8 cellular contexts compared by ENCODE assay signal in genomic region chrX:101659601-101660063, GRCh38. TPM values are rescaled to one million over a fixed set of nuclear protein-coding genes. Genes with fewer than 3 reads are reported as not detected.
A peak's percentile ranks its signal among the peaks of the same experiment; 100 is the strongest.
DNase-seq lines count a peak whose midpoint lies in the region; ATAC-seq and TF ChIP-seq lines count a peak whose summit lies in the region.

ARMCX2 (minus strand) TSS chrX:101659850; CDS start chrX:101657588, 2,262 bp downstream.

- peak within 1 kb of the TSS; percentile 45 for H3K23ac ChIP-seq in mesendoderm (ENCODE audit: low read length)

- H3K56ac ChIP-seq in mesendoderm (ENCODE audit: low read length): peak within 1 kb of the TSS; percentile 88

- WGBS in mesendoderm (ENCODE audit: extremely low coverage, insufficient coverage, low lambda C conversion rate): no CpG with 5 or more reads among the region's 22 CpGs

- H4K5ac ChIP-seq in mesendoderm (ENCODE audit: low read length): no peak within 1 kb of the TSS

- H3K27me3 ChIP-seq in SJSA1 (replicated peaks) (no peaks in the 10 kb centered on the region), mesendoderm (ENCODE audit: insufficient read depth, low read length, poor library complexity) (no peaks in the 10 kb centered on the region)

- H3K27ac ChIP-seq in SJSA1: no peak within 1 kb of the TSS
- H3K27ac ChIP-seq in mesendoderm (ENCODE audit: low read depth, low read length): peak within 1 kb of the TSS; percentile 17
- peak within 1 kb of the TSS; percentile 67 for H3K27ac ChIP-seq in substantia nigra (ENCODE audit: low read depth, low read length, poor library complexity, severe bottlenecking)

- H3K27me3 Mint-ChIP-seq in activated T-cell treated with anti-CD3 and anti-CD28 coated beads, Interleukin-2, amount 50 U/mL, for 4 hours (ENCODE audit: low read depth): peaks cover 2% of the 10 kb centered on the region
- H3K27me3 Mint-ChIP-seq in endothelial cell (ENCODE audit: unreplicated experiment): no peaks in the 10 kb centered on the region

- H3K9me3 Mint-ChIP-seq in activated T-cell treated with anti-CD3 and anti-CD28 coated beads, Interleukin-2, amount 50 U/mL, for 4 hours: no peaks in the 10 kb centered on the region
- no peaks in the 10 kb centered on the region for H3K9me3 Mint-ChIP-seq in endothelial cell (ENCODE audit: unreplicated experiment)

- H3K18ac ChIP-seq in mesendoderm (ENCODE audit: low read length): peak within 1 kb of the TSS; percentile 76

- no peak within 1 kb of the TSS for H4K8ac ChIP-seq in mesendoderm (ENCODE audit: low read depth, low read length)

- TF ChIP-seq CTCF in endothelial cell (IDR thresholded peaks at IDR 0.05; ENCODE audit: unreplicated experiment): no peak

- DNase-seq in activated T-cell treated with anti-CD3 and anti-CD28 coated beads, Interleukin-2, amount 50 U/mL, for 4 hours: no peak
- DNase-seq in activated T-cell treated with anti-CD3 and anti-CD28 coated beads, Interleukin-2, amount 50 U/mL, for 1 hour: no peak
- DNase-seq in SJSA1 (ENCODE audit: low read depth in 1 of 2, low spot score in 2 of 2) (no peak), endothelial cell (ENCODE audit: low spot score) (peak; percentile 30), mesendoderm (peak; percentile 74), substantia nigra (lab: John Stamatoyannopoulos, UW) (peak in 44 of 49 donors; percentile 1 to 80 (median 30)), NCI-H446 (lab: John Stamatoyannopoulos, UW) (no peak)

- ATAC-seq in activated T-cell treated with anti-CD3 and anti-CD28 coated beads, Interleukin-2, amount 50 U/mL, for 4 hours: peak in 1 of 2 donors; percentile 23
- ATAC-seq in HG03354 (IDR thresholded peaks at IDR 0.05; ENCODE audit: poor library complexity, severe bottlenecking, unreplicated experiment): peak; percentile 55

- peak within 1 kb of the TSS; percentile 5 for H3K27ac Mint-ChIP-seq in endothelial cell (ENCODE audit: unreplicated experiment)

- H3K4me1 ChIP-seq in SJSA1 (replicated peaks) (peaks cover 3% of the 10 kb centered on the region; the same call in 1 of the 2 replicates), mesendoderm (ENCODE audit: control insufficient read depth, low read depth, low read length) (no peaks in the 10 kb centered on the region)

- no peak within 1 kb of the TSS for H2BK15ac ChIP-seq in mesendoderm (replicated peaks; ENCODE audit: low read depth)

- no peak within 1 kb of the TSS for H2BK5ac ChIP-seq in mesendoderm (ENCODE audit: low read length)

- H3K36me3 Mint-ChIP-seq in activated T-cell treated with anti-CD3 and anti-CD28 coated beads, Interleukin-2, amount 50 U/mL, for 4 hours (ENCODE audit: insufficient read depth): no peaks in the 10 kb centered on the region
- H3K36me3 Mint-ChIP-seq in endothelial cell (ENCODE audit: low read depth, unreplicated experiment): peaks cover 3% of the 10 kb centered on the region

- no peak within 1 kb of the TSS for H2AK5ac ChIP-seq in mesendoderm (ENCODE audit: low read length)

- peaks cover 22% of the 10 kb centered on the region for H3K4me1 Mint-ChIP-seq in activated T-cell treated with anti-CD3 and anti-CD28 coated beads, Interleukin-2, amount 50 U/mL, for 4 hours (ENCODE audit: low read depth)
- H3K4me1 Mint-ChIP-seq in endothelial cell (ENCODE audit: unreplicated experiment): peaks cover 9% of the 10 kb centered on the region

- H3K79me1 ChIP-seq in mesendoderm (ENCODE audit: low read length): no peaks in the 10 kb centered on the region

- H3K79me2 ChIP-seq in mesendoderm (ENCODE audit: control insufficient read depth, insufficient read depth, low read length): no peaks in the 10 kb centered on the region

- peak within 1 kb of the TSS; percentile 87 for H3K4ac ChIP-seq in mesendoderm (ENCODE audit: low read depth, low read length)

- no peak within 1 kb of the TSS for H2BK120ac ChIP-seq in mesendoderm (ENCODE audit: low read depth, low read length)

- H3K36me3 ChIP-seq in SJSA1 (no peaks in the 10 kb centered on the region), mesendoderm (ENCODE audit: control insufficient read depth, insufficient read depth, low read length) (no peaks in the 10 kb centered on the region)

- peak within 1 kb of the TSS; percentile 29 for H3K4me2 ChIP-seq in mesendoderm (ENCODE audit: low read length)

- H3K9me3 ChIP-seq in SJSA1 (replicated peaks): no peaks in the 10 kb centered on the region

- peak within 1 kb of the TSS; percentile 88 for H3K9ac ChIP-seq in mesendoderm (ENCODE audit: low read length)

- peak within 1 kb of the TSS; percentile 81 for H3K4me3 Mint-ChIP-seq in activated T-cell treated with anti-CD3 and anti-CD28 coated beads, Interleukin-2, amount 50 U/mL, for 4 hours
- peak within 1 kb of the TSS; percentile 93 for H3K4me3 Mint-ChIP-seq in endothelial cell (ENCODE audit: unreplicated experiment)

- H3K4me3 ChIP-seq in SJSA1: peak within 1 kb of the TSS; percentile 44
- H3K4me3 ChIP-seq in mesendoderm (ENCODE audit: low read length): peak within 1 kb of the TSS; percentile 84

RNA-seq across cellular contexts. Expression of gene ARMCX2, which starts in this region (rescaled TPM):
- 1 to 10 TPM; 3.1 to 4.1 (median 3.1) TPM for total RNA-seq in activated T-cell treated with anti-CD3 and anti-CD28 coated beads, Interleukin-2, amount 50 U/mL, for 4 hours
- total RNA-seq in SJSA1 (2014; rRNA removed; shearing (Covaris generic)): 3.4 and 6.9 TPM in 2 replicates
- total RNA-seq in endothelial cell (ENCODE audit: unreplicated experiment): 147 TPM
- polyA plus RNA-seq in mesendoderm (2013, experiment 1 of 2): 92.1 TPM
- 91.1 TPM for polyA plus RNA-seq in mesendoderm (2013, experiment 2 of 2)

Comparison
In these comparisons a context has a peak if more than half of its experiments do, and no peak if none do; other contexts are left out.
1. RNA of gene ARMCX2 (total RNA-seq): 147 TPM in endothelial cell (single experiment); 3.4 to 6.9 TPM in SJSA1 and 3.1 to 4.1 TPM in activated T-cell treated with anti-CD3 and anti-CD28 coated beads, Interleukin-2, amount 50 U/mL, for 4 hours; every median in the first group is over 10 times any median in the second.
2. DNase-seq: peak in endothelial cell (single experiment), mesendoderm (single experiment) and substantia nigra (44 of 49); none in activated T-cell treated with anti-CD3 and anti-CD28 coated beads, Interleukin-2, amount 50 U/mL, for 4 hours (single experiment), activated T-cell treated with anti-CD3 and anti-CD28 coated beads, Interleukin-2, amount 50 U/mL, for 1 hour (single experiment), SJSA1 (0 of 2) and NCI-H446 (0 of 2).